8 cellular contexts compared by ENCODE assay signal in the genomic region with DNA sequence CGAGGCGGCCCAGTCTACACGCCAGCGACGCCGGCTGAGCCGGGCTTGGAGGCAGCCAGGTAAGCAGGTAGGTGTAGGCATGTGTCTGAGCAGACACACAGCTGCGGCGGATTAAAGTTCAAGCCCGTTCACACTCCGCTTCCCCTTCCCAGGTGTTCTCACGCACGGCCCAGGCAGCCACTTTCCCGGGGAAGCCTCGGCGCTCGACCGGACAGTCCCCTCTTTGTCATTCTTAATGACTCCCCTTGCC. TPM values are rescaled to one million over a fixed set of nuclear protein-coding genes. Genes with fewer than 3 reads are reported as not detected.
A peak's percentile ranks its signal among the peaks of the same experiment; 100 is the strongest.
DNase-seq lines count a peak whose midpoint lies in the region; ATAC-seq and TF ChIP-seq lines count a peak whose summit lies in the region.

No MANE protein-coding gene starts in this region.

- TF ChIP-seq CTCF in CD4-positive, alpha-beta T cell (IDR thresholded peaks at IDR 0.05): no peak
- TF ChIP-seq CTCF in Peyer's patch (IDR thresholded peaks at IDR 0.05): no peak

- H3K27ac ChIP-seq in CD4-positive, alpha-beta T cell (ENCODE audit: low read depth, low read length): no peak overlapping the region
- H3K27ac ChIP-seq in Peyer's patch: peak overlapping the region; percentile 49 to 95 (median 90)

- peak; percentile 46 for ATAC-seq in CD4-positive, alpha-beta T cell (ENCODE audit: poor library complexity)
- ATAC-seq in effector memory CD8-positive, alpha-beta T cell (replicated peaks): peak; percentile 35
- ATAC-seq in naive B cell (ENCODE audit: low read depth in 2 of 2): peak; percentile 24 to 36
- no peak for ATAC-seq in GM18519 (IDR thresholded peaks at IDR 0.05; ENCODE audit: low FRiP score, unreplicated experiment)

- H3K4me1 ChIP-seq in Peyer's patch: peaks cover 0 to 23% (median 4%) of the 10 kb centered on the region in 4 donors

- H3K4me3 Mint-ChIP-seq in CD4-positive, alpha-beta T cell: peak overlapping the region; percentile 93
- H3K4me3 Mint-ChIP-seq in effector memory CD8-positive, alpha-beta T cell: peak overlapping the region; percentile 94 to 96
- H3K4me3 Mint-ChIP-seq in naive B cell: peak overlapping the region; percentile 74 to 91 (median 86)

- peak in 5 of 10 experiments; percentile 3 to 31 (median 15) for DNase-seq in CD4-positive, alpha-beta T cell
- peak; percentile 22 for DNase-seq in H4 (ENCODE audit: low spot score)
- DNase-seq in Peyer's patch: peak in 2 of 3 donors; percentile 73 to 83
- DNase-seq in effector memory CD8-positive, alpha-beta T cell: peak in 1 of 3 experiments; percentile 4
- DNase-seq in naive B cell: no peak
- DNase-seq in NCI-H446 (lab: John Stamatoyannopoulos, UW): no peak
- DNase-seq in posterior vena cava (ENCODE audit: low spot score): no peak

- no peaks in the 10 kb centered on the region for H3K36me3 Mint-ChIP-seq in CD4-positive, alpha-beta T cell (ENCODE audit: low read depth)
- peaks cover 10% of the 10 kb centered on the region for H3K36me3 Mint-ChIP-seq in effector memory CD8-positive, alpha-beta T cell (ENCODE audit: insufficient read depth)
- no peaks in the 10 kb centered on the region for H3K36me3 Mint-ChIP-seq in naive B cell

- H3K27me3 Mint-ChIP-seq in CD4-positive, alpha-beta T cell: peaks cover 10% of the 10 kb centered on the region
- H3K27me3 Mint-ChIP-seq in effector memory CD8-positive, alpha-beta T cell: peaks cover under 1 to 11% of the 10 kb centered on the region in 2 donors
- peaks cover 63 to 74% (median 65%) of the 10 kb centered on the region in 3 donors for H3K27me3 Mint-ChIP-seq in naive B cell

- POLR2A ChIA-PET in CD4-positive, alpha-beta T cell (lab: Charles Lee): interaction anchor here (0.7 to 1.2 kb wide), 3 partner anchors 29 to 112 kb away, joined by 3 to 5 read pairs (median 3); no protein-coding TSS in a partner anchor

- H3K27ac Mint-ChIP-seq in CD4-positive, alpha-beta T cell: peak overlapping the region; percentile 73
- peak overlapping the region; percentile 88 to 91 for H3K27ac Mint-ChIP-seq in effector memory CD8-positive, alpha-beta T cell
- H3K27ac Mint-ChIP-seq in naive B cell: peak overlapping the region in 3 of 6 donors; percentile 82 to 90 (median 88)

- TF ChIP-seq POLR2A in Peyer's patch (IDR thresholded peaks at IDR 0.05): no peak

- H3K4me1 Mint-ChIP-seq in CD4-positive, alpha-beta T cell (ENCODE audit: low read depth): peaks cover 34% of the 10 kb centered on the region
- H3K4me1 Mint-ChIP-seq in effector memory CD8-positive, alpha-beta T cell (ENCODE audit: low read depth in 2 of 2): peaks cover 18 to 23% of the 10 kb centered on the region in 2 donors
- peaks cover 11 to 23% (median 22%) of the 10 kb centered on the region in 3 donors for H3K4me1 Mint-ChIP-seq in naive B cell

- peak overlapping the region; percentile 50 to 80 (median 66) for H3K4me3 ChIP-seq in Peyer's patch

- no peaks in the 10 kb centered on the region for H3K27me3 ChIP-seq in CD4-positive, alpha-beta T cell (ENCODE audit: control insufficient read depth, insufficient read depth, low read length)
- H3K27me3 ChIP-seq in Peyer's patch: no peaks in the 10 kb centered on the region

- H3K9me3 Mint-ChIP-seq in CD4-positive, alpha-beta T cell: no peaks in the 10 kb centered on the region
- H3K9me3 Mint-ChIP-seq in effector memory CD8-positive, alpha-beta T cell: no peaks in the 10 kb centered on the region
- no peaks in the 10 kb centered on the region for H3K9me3 Mint-ChIP-seq in naive B cell

- CTCF ChIA-PET in CD4-positive, alpha-beta T cell (lab: Charles Lee): interaction anchor here (1.1 kb wide), 1 partner anchor 65 kb away, joined by 3 read pairs; no protein-coding TSS in a partner anchor

- H3K9me3 ChIP-seq in CD4-positive, alpha-beta T cell (ENCODE audit: control insufficient read depth, low read length): no peaks in the 10 kb centered on the region
- H3K9me3 ChIP-seq in Peyer's patch: no peaks in the 10 kb centered on the region

- intact Hi-C loops in CD4-positive, alpha-beta T cell (cut with DNase I, micrococcal nuclease): loop anchor here (5.0 kb wide), 2 partner anchors 94 to 211 kb away; no protein-coding TSS in a partner anchor
- intact Hi-C loops in posterior vena cava (cut with DNase I): no loop called here

- no peaks in the 10 kb centered on the region for H3K36me3 ChIP-seq in Peyer's patch

RNA-seq across cellular contexts. Expression of gene TGFA, which starts 0.4 kb away (rescaled TPM):
- under 1 TPM; 0.47 to 0.88 TPM for total RNA-seq in CD4-positive, alpha-beta T cell
- total RNA-seq in H4 (2014; rRNA removed; shearing (Covaris generic)): 19.7 and 32.2 TPM in 2 replicates
- total RNA-seq in Peyer's patch: 10 to 100 TPM in 3 of 4 donors, 1 to 10 TPM in 1; 2.5 to 51.6 (median 37.9) TPM
- not detected for polyA plus RNA-seq in naive B cell (ENCODE audit: low read depth in 6 of 6)
- 1 to 10 TPM in 1 of 2 donors, under 1 TPM in 1; 0.71 to 1.4 TPM for total RNA-seq in posterior vena cava

Comparison
In these comparisons a context has a peak if more than half of its experiments do, and no peak if none do; other contexts are left out.
1. DNase-seq: peak in H4 (single experiment) and Peyer's patch (2 of 3); none in naive B cell (single experiment), NCI-H446 (0 of 2) and posterior vena cava (single experiment).
2. intact Hi-C loops: an anchor here in CD4-positive, alpha-beta T cell (5.0 kb wide); none called in posterior vena cava.
3. Peak in every context shown above with its lines, with median percentiles within 50 percentile points of each other: H3K4me3 Mint-ChIP-seq.